8 cellular contexts compared by ENCODE assay signal in the genomic region with DNA sequence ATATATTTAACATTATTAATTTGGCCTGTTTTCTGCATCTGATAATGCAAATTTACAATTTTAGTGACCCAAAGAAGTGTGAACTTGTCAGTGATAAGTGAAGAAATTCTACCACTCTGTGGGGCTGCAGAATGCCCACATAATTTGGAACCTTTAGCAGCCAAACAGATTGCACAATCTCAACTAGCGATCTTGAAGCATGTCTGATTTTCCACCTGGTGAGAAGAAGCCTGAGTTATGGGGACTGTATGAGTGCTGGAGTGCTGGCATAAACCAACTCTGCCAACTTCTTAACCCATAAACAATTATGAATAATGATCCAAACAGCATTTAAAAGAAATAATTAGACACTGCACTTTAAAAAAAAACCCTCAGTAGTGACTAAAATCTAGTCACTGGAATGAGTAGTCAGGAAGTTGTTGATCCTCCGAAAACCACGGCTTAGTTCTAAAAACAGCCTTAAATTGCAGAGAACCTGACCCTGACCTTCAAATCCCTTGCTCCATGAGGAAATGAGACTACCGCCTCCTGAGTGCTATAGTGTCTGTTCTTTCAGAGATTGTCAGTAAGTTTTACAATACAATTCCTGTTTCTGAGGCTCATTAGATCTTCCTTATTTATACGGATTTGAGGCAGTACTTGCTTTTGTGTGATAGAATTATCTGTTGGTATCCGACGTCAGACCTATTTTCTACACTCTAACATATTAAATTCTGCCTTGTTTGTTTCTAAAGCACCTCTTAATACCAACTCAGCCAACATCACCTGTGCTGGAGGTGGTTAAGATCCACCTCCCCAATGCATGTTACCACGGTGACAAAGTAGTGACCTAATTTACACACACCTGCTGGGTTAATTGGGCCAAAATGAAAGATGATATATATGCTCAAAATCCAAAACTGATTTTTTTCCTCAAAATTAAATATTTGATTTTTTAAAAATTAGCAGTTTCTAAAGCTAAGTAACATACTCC.
DNase-seq lines count a peak whose midpoint lies in the region; ATAC-seq, FAIRE-seq and TF ChIP-seq lines count a peak whose summit lies in the region.

No MANE protein-coding gene starts in this region.

- H3K9me3 Mint-ChIP-seq in HFFc6: no peaks in the 10 kb centered on the region
- H3K9me3 Mint-ChIP-seq in stimulated activated effector memory CD8-positive, alpha-beta T cell treated with anti-CD3 and anti-CD28 coated beads, Interleukin-12 subunit alpha, Interleukin-12 subunit beta, amount 100 ng/mL, for 72 hours: no peaks in the 10 kb centered on the region

- peak; percentile 46 for DNase-seq in HFFc6
- DNase-seq in NCI-H1105 treated with DMSO at 0.1 percent for 48 hours (lab: John Stamatoyannopoulos, UW): peak; percentile 93
- peak; percentile 77 for DNase-seq in bronchial epithelial cell (ENCODE audit: low read depth)
- no peak for DNase-seq in stimulated activated effector memory CD8-positive, alpha-beta T cell treated with anti-CD3 and anti-CD28 coated beads, Interleukin-12 subunit alpha, Interleukin-12 subunit beta, amount 100 ng/mL, for 72 hours (ENCODE audit: low spot score in 2 of 2)
- no peak for DNase-seq in effector CD8-positive, alpha-beta T cell (lab: John Stamatoyannopoulos, UW)
- no peak for DNase-seq in dedifferentiated amniotic fluid mesenchymal stem cell (ENCODE audit: extremely low spot score)
- no peak for DNase-seq in superior temporal gyrus (ENCODE audit: extremely low spot score)

- H3K27ac Mint-ChIP-seq in HFFc6: peak overlapping the region; percentile 70
- H3K27ac Mint-ChIP-seq in stimulated activated effector memory CD8-positive, alpha-beta T cell treated with anti-CD3 and anti-CD28 coated beads, Interleukin-12 subunit alpha, Interleukin-12 subunit beta, amount 100 ng/mL, for 72 hours: no peak overlapping the region

- no peaks in the 10 kb centered on the region for H3K27me3 Mint-ChIP-seq in HFFc6 (ENCODE audit: insufficient read depth)

- H3K27me3 ChIP-seq in bronchial epithelial cell (ENCODE audit: control insufficient read depth, insufficient read depth, low read length): no peaks in the 10 kb centered on the region

- peak overlapping the region; percentile 49 for H3K4me3 Mint-ChIP-seq in HFFc6
- H3K4me3 Mint-ChIP-seq in stimulated activated effector memory CD8-positive, alpha-beta T cell treated with anti-CD3 and anti-CD28 coated beads, Interleukin-12 subunit alpha, Interleukin-12 subunit beta, amount 100 ng/mL, for 72 hours: no peak overlapping the region

- H3K36me3 Mint-ChIP-seq in HFFc6 (ENCODE audit: low read depth): no peaks in the 10 kb centered on the region
- no peaks in the 10 kb centered on the region for H3K36me3 Mint-ChIP-seq in stimulated activated effector memory CD8-positive, alpha-beta T cell treated with anti-CD3 and anti-CD28 coated beads, Interleukin-12 subunit alpha, Interleukin-12 subunit beta, amount 100 ng/mL, for 72 hours

- H3K4me3 ChIP-seq in bronchial epithelial cell (ENCODE audit: low read depth, low read length): no peak overlapping the region

- H3K36me3 ChIP-seq in bronchial epithelial cell (ENCODE audit: control insufficient read depth, insufficient read depth, low read length): no peaks in the 10 kb centered on the region

- peaks cover 34% of the 10 kb centered on the region for H3K4me1 Mint-ChIP-seq in HFFc6 (ENCODE audit: low read depth)
- H3K4me1 Mint-ChIP-seq in stimulated activated effector memory CD8-positive, alpha-beta T cell treated with anti-CD3 and anti-CD28 coated beads, Interleukin-12 subunit alpha, Interleukin-12 subunit beta, amount 100 ng/mL, for 72 hours: peaks cover 18% of the 10 kb centered on the region

- peak; percentile 48 for ATAC-seq in GM18508 (IDR thresholded peaks at IDR 0.05; ENCODE audit: insufficient read depth, unreplicated experiment)
- ATAC-seq in stimulated activated effector memory CD8-positive, alpha-beta T cell treated with anti-CD3 and anti-CD28 coated beads, Interleukin-12 subunit alpha, Interleukin-12 subunit beta, amount 100 ng/mL, for 72 hours: peak; percentile 85

- FAIRE-seq in bronchial epithelial cell (lab: Jason Lieb, UNC): no peak

- TF ChIP-seq CTCF in HFFc6 (IDR thresholded peaks at IDR 0.05): no peak
- TF ChIP-seq CTCF in bronchial epithelial cell (IDR thresholded peaks at IDR 0.05; ENCODE audit: insufficient read depth, low read length, severe bottlenecking): no peak

Comparison
In these comparisons a context has a peak if more than half of its experiments do, and no peak if none do; other contexts are left out.
1. DNase-seq: peak in HFFc6 (single experiment), NCI-H1105 treated with DMSO at 0.1 percent for 48 hours (single experiment) and bronchial epithelial cell (single experiment); none in stimulated activated effector memory CD8-positive, alpha-beta T cell treated with anti-CD3 and anti-CD28 coated beads, Interleukin-12 subunit alpha, Interleukin-12 subunit beta, amount 100 ng/mL, for 72 hours (0 of 2), effector CD8-positive, alpha-beta T cell (single experiment), dedifferentiated amniotic fluid mesenchymal stem cell (single experiment) and superior temporal gyrus (single experiment).